10 cellular contexts compared by ENCODE assay signal in genomic region chr17:39675390-39676082, GRCh38. TPM values are rescaled to one million over a fixed set of nuclear protein-coding genes. Genes with fewer than 3 reads are reported as not detected.
DNase-seq lines count a peak whose midpoint lies in the region; ATAC-seq, FAIRE-seq and TF ChIP-seq lines count a peak whose summit lies in the region.
"Had no signal": no experiment of that assay in that cellular context is flagged by ENCODE, and none has a peak within 500 bp of the region (broad histone marks: within the 10 kb centered on the region; RNA-seq: fewer than 3 reads in every experiment).

No MANE protein-coding gene starts in this region.

- TF ChIP-seq POLR2A in gastrocnemius medialis (IDR thresholded peaks at IDR 0.05): no peak

- H3K36me3 Mint-ChIP-seq in T-helper 17 cell (ENCODE audit: low read depth): no peaks in the 10 kb centered on the region

- peaks cover 5% of the 10 kb centered on the region for H3K27me3 Mint-ChIP-seq in T-helper 17 cell

- H3K4me1 ChIP-seq in right atrium auricular region (peaks cover 0 to 92% of the 10 kb centered on the region in 2 donors), gastrocnemius medialis (peaks cover 52 to 62% of the 10 kb centered on the region in 2 donors)

- H3K9me3 ChIP-seq in T-helper 17 cell (ENCODE audit: control insufficient read depth, low read length, poor library complexity, severe bottlenecking): no peaks in the 10 kb centered on the region
- no peaks in the 10 kb centered on the region for H3K9me3 ChIP-seq in right atrium auricular region
- no peaks in the 10 kb centered on the region for H3K9me3 ChIP-seq in gastrocnemius medialis

- H3K27me3 ChIP-seq in right atrium auricular region (no peaks in the 10 kb centered on the region), gastrocnemius medialis (no peaks in the 10 kb centered on the region)

- in situ Hi-C loops in gastrocnemius medialis (cut with MboI; ENCODE audit: low sequenced_read_pairs in 4 of 4): no loop called here

- peak overlapping the region; percentile 19 for H3K4me3 Mint-ChIP-seq in T-helper 17 cell

- DNase-seq in GM18507 (ENCODE audit: extremely low spot score, insufficient read length, low read depth) (no peak), T-helper 17 cell (no peak), right atrium auricular region (ENCODE audit: low spot score) (no peak), gastrocnemius medialis (no peak), T1000 (lab: John Stamatoyannopoulos, UW) (no peak), amniotic stem cell (lab: John Stamatoyannopoulos, UW) (no peak), AG20443 (ENCODE audit: low spot score) (no peak)
- DNase-seq: NCI-H1694 treated with DMSO at 0.1 percent for 48 hours had no signal

- H3K4me3 ChIP-seq in right atrium auricular region (no peak overlapping the region), gastrocnemius medialis (no peak overlapping the region)

- H3K36me3 ChIP-seq in right atrium auricular region: no peaks in the 10 kb centered on the region
- H3K36me3 ChIP-seq in gastrocnemius medialis: no peaks in the 10 kb centered on the region

- TF ChIP-seq CTCF in right atrium auricular region (IDR thresholded peaks at IDR 0.05): no peak
- TF ChIP-seq CTCF in gastrocnemius medialis (IDR thresholded peaks at IDR 0.05 in 4 of 5, conservative IDR thresholded peaks at IDR 0.05 in 1 of 5): no peak

- intact Hi-C loops in gastrocnemius medialis (cut with DNase I; ENCODE audit: low total_unique reads): loop anchor here (5.0 kb wide), 2 partner anchors 57 to 252 kb away; partner anchors contain the start of genes LRRC3C, MIEN1 and ORMDL3

- peaks cover 35% of the 10 kb centered on the region for H3K4me1 Mint-ChIP-seq in T-helper 17 cell

- H3K27ac ChIP-seq in right atrium auricular region (peak overlapping the region; percentile 89 to 96), gastrocnemius medialis (peak overlapping the region; percentile 92 to 97 (median 94))

- peak; percentile 62 for FAIRE-seq in GM18507 (lab: Jason Lieb, UNC)
- FAIRE-seq: H54 had no signal

- peak overlapping the region; percentile 89 for H3K27ac Mint-ChIP-seq in T-helper 17 cell

- ATAC-seq in T-helper 17 cell (no peak), gastrocnemius medialis (no peak), HG02763 (IDR thresholded peaks at IDR 0.05; ENCODE audit: unreplicated experiment) (no peak)

RNA-seq across cellular contexts. Expression of gene PNMT, which starts 7.3 kb away (rescaled TPM):
- not detected for total RNA-seq in T-helper 17 cell
- 10 to 100 TPM; 14.9 to 26.2 TPM for total RNA-seq in right atrium auricular region
- total RNA-seq in gastrocnemius medialis: 10 to 100 TPM in 1 of 4 donors, 1 to 10 TPM in 3; 2.0 to 11.8 (median 7.1) TPM

RNA-seq across cellular contexts. Expression of gene TCAP, which starts 10.4 kb away (rescaled TPM):
- total RNA-seq in T-helper 17 cell (1 to 10 TPM; 1.5 to 3.1 TPM), right atrium auricular region (1,000 to 10,000 TPM; 3,380 to 5,284 TPM), gastrocnemius medialis (1,000 to 10,000 TPM; 1,768 to 3,088 (median 2,493) TPM)

RNA-seq across cellular contexts. Expression of gene PGAP3, which starts 12.3 kb away (rescaled TPM):
- total RNA-seq in T-helper 17 cell: 10 to 100 TPM; 28.8 to 31.3 TPM
- 10 to 100 TPM; 14.0 to 21.6 TPM for total RNA-seq in right atrium auricular region
- 1 to 10 TPM; 4.3 to 9.5 (median 6.1) TPM for total RNA-seq in gastrocnemius medialis

RNA-seq across cellular contexts. Expression of gene ERBB2, which starts 24.3 kb away (rescaled TPM):
- total RNA-seq in T-helper 17 cell (1 to 10 TPM; 1.3 to 3.5 TPM), right atrium auricular region (10 to 100 TPM; 73.5 to 85.5 TPM), gastrocnemius medialis (10 to 100 TPM in 3 of 4 donors, 1 to 10 TPM in 1; 6.0 to 26.4 (median 15.3) TPM)

RNA-seq across cellular contexts. Expression of gene STARD3, which starts 38.6 kb away (rescaled TPM):
- total RNA-seq in T-helper 17 cell: 10 to 100 TPM; 60.9 to 67.2 TPM
- 10 to 100 TPM; 18.5 to 22.2 TPM for total RNA-seq in right atrium auricular region
- total RNA-seq in gastrocnemius medialis: 10 to 100 TPM; 31.0 to 41.7 (median 41.0) TPM

Comparison
In these comparisons a context has a peak if more than half of its experiments do, and no peak if none do; other contexts are left out.
1. RNA of gene TCAP, which starts 10.4 kb away (total RNA-seq): 3,380 to 5,284 TPM in right atrium auricular region and 1,768 to 3,088 TPM in gastrocnemius medialis; 1.5 to 3.1 TPM in T-helper 17 cell; every median in the first group is over 100 times any median in the second.